In the genomic region with DNA sequence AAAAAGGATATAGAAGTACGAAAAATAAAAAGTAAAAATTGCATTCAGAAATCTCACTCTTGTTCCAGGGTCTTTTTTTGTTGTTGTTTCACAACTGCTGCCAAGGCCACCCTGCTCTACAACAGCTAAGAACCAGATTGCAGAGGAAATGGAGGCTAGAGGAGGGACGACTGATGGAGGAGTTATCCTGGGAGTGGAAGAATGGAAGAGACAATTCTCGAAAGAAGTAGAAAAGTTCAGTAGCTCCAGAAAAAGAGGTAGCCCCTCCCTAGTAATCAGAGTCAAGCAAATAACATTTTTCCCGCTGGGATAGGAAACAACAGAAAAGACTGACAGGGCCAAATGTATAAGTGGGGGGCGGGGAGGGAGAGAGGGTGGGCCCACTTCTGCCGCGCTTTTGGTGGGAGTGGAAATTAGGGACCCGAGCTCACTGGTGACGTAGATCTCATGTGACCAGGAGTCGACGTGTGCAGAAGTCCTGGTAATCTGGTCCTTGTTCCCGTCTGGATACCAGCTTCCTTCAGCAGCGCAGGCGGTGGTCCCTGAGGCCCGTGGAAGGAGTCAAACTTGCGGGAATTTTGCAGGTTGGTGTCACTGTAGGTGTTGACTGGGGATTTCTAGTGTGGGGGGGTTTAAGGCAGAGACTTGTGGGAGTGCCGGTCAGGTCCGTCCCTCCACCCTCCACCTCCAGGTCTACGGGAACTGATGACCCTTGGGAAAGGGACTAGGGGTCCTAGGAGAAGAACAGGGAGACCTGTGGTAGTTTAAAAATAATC, we compare ENCODE assay signal across 8 cellular contexts. TPM values are rescaled to one million over a fixed set of nuclear protein-coding genes. Genes with fewer than 3 reads are reported as not detected.
DNase-seq lines count a peak whose midpoint lies in the region; ATAC-seq and TF ChIP-seq lines count a peak whose summit lies in the region.

A gene with protein sequence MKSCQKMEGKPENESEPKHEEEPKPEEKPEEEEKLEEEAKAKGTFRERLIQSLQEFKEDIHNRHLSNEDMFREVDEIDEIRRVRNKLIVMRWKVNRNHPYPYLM (plus strand): TSS at position 484 of the 776 bp plus-strand sequence. CDS start 1,179 bp downstream, outside the sequence.

- H3K9me2 ChIP-seq in PC-9 (ENCODE audit: insufficient read depth): no peaks in the 10 kb centered on the region

- 0 out of 2 replicates have a peak within 1 kb of the TSS, but pooled peaks have one; percentile 9 for H3K27ac ChIP-seq in PC-9

- no peaks in the 10 kb centered on the region for H3K9me3 ChIP-seq in PC-9 (ENCODE audit: insufficient read depth, low read depth)
- H3K9me3 ChIP-seq in skeletal muscle satellite cell (replicated peaks; ENCODE audit: low read length): no peaks in the 10 kb centered on the region

- H3K4me3 ChIP-seq in PC-9 (peak within 1 kb of the TSS; percentile 72), kidney epithelial cell (ENCODE audit: low read depth, low read length) (peak within 1 kb of the TSS; percentile 90), skeletal muscle satellite cell (ENCODE audit: low read length) (peak within 1 kb of the TSS; percentile 77)

- H3K36me3 ChIP-seq in PC-9 (ENCODE audit: low read depth) (no peaks in the 10 kb centered on the region), kidney epithelial cell (ENCODE audit: control insufficient read depth, insufficient read depth, low read length) (no peaks in the 10 kb centered on the region), skeletal muscle satellite cell (ENCODE audit: insufficient read depth, low read length) (peaks cover 9% of the 10 kb centered on the region)

- H2AFZ ChIP-seq in PC-9: peak within 1 kb of the TSS; percentile 91

- BruUV-seq in PC-9 (replicated peaks; lab: Mats Ljungman, UMichigan): no TSS peak

- no peak for TF ChIP-seq CTCF in PC-9 (conservative IDR thresholded peaks at IDR 0.05)
- no peak for TF ChIP-seq CTCF in kidney epithelial cell (IDR thresholded peaks at IDR 0.05; ENCODE audit: insufficient read depth, low read length, poor library complexity, severe bottlenecking)

- DNase-seq in COR-L47 (lab: John Stamatoyannopoulos, UW) (peak; percentile 51), PC-9 (peak in 1 of 2 experiments; percentile 40), dedifferentiated amniotic fluid mesenchymal stem cell (ENCODE audit: extremely low spot score) (peak; percentile 73), kidney epithelial cell (ENCODE audit: low read depth) (peak; percentile 16), AML-193 (lab: John Stamatoyannopoulos, UW) (no peak)

- H3K4me2 ChIP-seq in PC-9 (peak within 1 kb of the TSS; percentile 88), skeletal muscle satellite cell (ENCODE audit: low read length) (peak within 1 kb of the TSS; percentile 70)

- H4K20me1 ChIP-seq in PC-9 (ENCODE audit: insufficient read depth): no peaks in the 10 kb centered on the region

- no peaks in the 10 kb centered on the region for H3K27me3 ChIP-seq in PC-9 (ENCODE audit: insufficient read depth, low read depth)
- no peaks in the 10 kb centered on the region for H3K27me3 ChIP-seq in kidney epithelial cell (ENCODE audit: control insufficient read depth, insufficient read depth, low read length)
- no peaks in the 10 kb centered on the region for H3K27me3 ChIP-seq in skeletal muscle satellite cell (ENCODE audit: control insufficient read depth, insufficient read depth, low read length)

- CTCF ChIA-PET in PC-9 (lab: Charles Lee): no interaction called here

- intact Hi-C loops in PC-9 (cut with micrococcal nuclease; ENCODE audit: unreplicated experiment): no loop called here

- H3F3A ChIP-seq in PC-9 (ENCODE audit: insufficient read depth, low read depth): no peaks in the 10 kb centered on the region

- peaks cover 7% of the 10 kb centered on the region; the same call in 1 of the 2 replicates for H3K79me2 ChIP-seq in PC-9 (ENCODE audit: low read depth)

- peak within 1 kb of the TSS; percentile 95 for H3K9ac ChIP-seq in skeletal muscle satellite cell (ENCODE audit: low read depth, low read length)

- ATAC-seq in HG02885 (IDR thresholded peaks at IDR 0.05; ENCODE audit: poor library complexity, unreplicated experiment): peak; percentile 82
- no peak for ATAC-seq in GM19351 (IDR thresholded peaks at IDR 0.05; ENCODE audit: unreplicated experiment)

- POLR2A ChIA-PET in PC-9 (lab: Charles Lee; ENCODE audit: unreplicated experiment): interaction anchor here (0.5 to 0.7 kb wide), 2 partner anchors 15 to 331 kb away, joined by 4 read pairs; no protein-coding TSS in a partner anchor

- H3K4me1 ChIP-seq in PC-9 (replicated peaks; ENCODE audit: insufficient read depth) (peaks cover 14% of the 10 kb centered on the region; the same call in 1 of the 2 replicates), skeletal muscle satellite cell (ENCODE audit: control insufficient read depth, insufficient read depth, low read length) (peaks cover 11% of the 10 kb centered on the region)

RNA-seq across cellular contexts. Expression of the gene that starts here (rescaled TPM):
- 44.4 and 57.1 TPM in 2 replicates for total RNA-seq in PC-9 (2021)
- total RNA-seq in kidney epithelial cell: 99.1 and 154 TPM in 2 replicates
- 118 and 139 TPM in 2 replicates for total RNA-seq in skeletal muscle satellite cell (2012; rRNA removed)

Comparison
In these comparisons a context has a peak if more than half of its experiments do, and no peak if none do; other contexts are left out.
1. DNase-seq: peak in COR-L47 (single experiment), dedifferentiated amniotic fluid mesenchymal stem cell (single experiment) and kidney epithelial cell (single experiment); none in AML-193 (0 of 2).
2. Peak in every context shown above with its lines, with median percentiles within 50 percentile points of each other: H3K4me3 ChIP-seq.